10 cellular contexts compared by ENCODE assay signal in the genomic region with DNA sequence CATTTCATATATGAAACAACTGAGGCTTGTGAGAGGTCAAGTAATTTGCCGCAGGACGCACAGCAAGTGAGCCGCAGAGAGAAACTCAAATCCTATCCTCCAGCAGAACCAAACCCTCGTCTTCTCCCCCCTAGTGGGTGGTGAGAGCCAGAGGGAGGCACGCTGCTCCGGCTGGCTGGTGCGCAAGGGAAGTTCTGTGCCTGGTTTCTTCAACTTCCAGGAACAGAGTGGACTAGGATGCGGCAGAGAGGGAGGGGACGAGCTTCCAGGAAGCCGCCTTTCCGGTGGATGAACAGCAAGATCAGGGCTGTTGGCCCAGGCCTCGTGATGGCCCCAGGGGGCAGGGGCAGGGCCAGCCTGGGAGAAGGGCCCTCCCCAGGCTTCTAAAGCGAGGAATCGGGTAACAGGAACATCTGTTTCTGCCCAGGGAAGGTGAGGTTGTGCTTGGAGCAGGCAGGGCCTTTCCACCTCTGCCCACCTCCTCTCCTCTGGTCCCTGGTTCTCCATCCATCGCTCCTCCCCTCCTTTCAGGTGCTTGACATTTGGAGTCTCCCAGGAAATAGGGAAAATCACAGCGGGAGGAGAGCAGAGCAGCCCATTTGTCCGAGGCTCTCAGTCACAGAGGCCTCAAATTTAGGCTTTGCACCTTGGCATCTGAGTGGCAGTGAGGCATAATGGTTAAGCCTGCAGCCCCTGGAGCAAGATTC. TPM values are rescaled to one million over a fixed set of nuclear protein-coding genes. Genes with fewer than 3 reads are reported as not detected.
DNase-seq lines count a peak whose midpoint lies in the region; ATAC-seq, FAIRE-seq and TF ChIP-seq lines count a peak whose summit lies in the region.
"Had no signal": no experiment of that assay in that cellular context is flagged by ENCODE, and none has a peak within 500 bp of the region (broad histone marks: within the 10 kb centered on the region; RNA-seq: fewer than 3 reads in every experiment).

No MANE protein-coding gene starts in this region.

- peaks cover 10% of the 10 kb centered on the region for H3K27me3 Mint-ChIP-seq in astrocyte (ENCODE audit: low read depth, unreplicated experiment)

- intact Hi-C loops in Right ventricle myocardium inferior (cut with DNase I) (loop anchor here (1.0 kb wide), 2 partner anchors 28 to 59 kb away; a partner anchor contains a TSS), cardiac septum (cut with DNase I) (loop anchor here (1.0 to 2.0 kb wide), 3 partner anchors 28 to 74 kb away; a partner anchor contains a TSS), uterus (cut with DNase I; ENCODE audit: low total_unique reads) (no loop called here)

- H3K36me3 Mint-ChIP-seq in astrocyte (ENCODE audit: low read depth, unreplicated experiment), result no peaks in the 10 kb centered on the region

- no peak overlapping the region for H3K4me3 Mint-ChIP-seq in astrocyte (ENCODE audit: unreplicated experiment)

- FAIRE-seq in astrocyte (lab: Jason Lieb, UNC), result no peak

- peak overlapping the region; percentile 8 for H3K9ac ChIP-seq in astrocyte (ENCODE audit: low read length)

- peaks cover 8% of the 10 kb centered on the region for H3K4me1 Mint-ChIP-seq in astrocyte (ENCODE audit: low read depth, unreplicated experiment)

- H3K36me3 ChIP-seq in astrocyte (ENCODE audit: insufficient read depth, low read length) (no peaks in the 10 kb centered on the region), uterus (no peaks in the 10 kb centered on the region)

- H3K27me3 ChIP-seq in astrocyte (ENCODE audit: insufficient read depth, low read length), result peaks cover 21% of the 10 kb centered on the region
- no peaks in the 10 kb centered on the region for H3K27me3 ChIP-seq in uterus

- ATAC-seq in Right ventricle myocardium inferior, result peak; percentile 67
- ATAC-seq in GM21528 (IDR thresholded peaks at IDR 0.05; ENCODE audit: low FRiP score, unreplicated experiment), result no peak

- H3K4me1 ChIP-seq in astrocyte (ENCODE audit: insufficient read depth, low read length), result peaks cover 20% of the 10 kb centered on the region
- no peaks in the 10 kb centered on the region for H3K4me1 ChIP-seq in uterus

- no peak for TF ChIP-seq POLR2A in uterus (IDR thresholded peaks at IDR 0.05)

- H4K20me1 ChIP-seq in astrocyte (ENCODE audit: insufficient read depth, low read length), result no peaks in the 10 kb centered on the region

- H3K9me3 Mint-ChIP-seq in astrocyte (ENCODE audit: unreplicated experiment), result no peaks in the 10 kb centered on the region

- H3K4me2 ChIP-seq in astrocyte (ENCODE audit: low read length), result peak overlapping the region; percentile 40

- DNase-seq in Right ventricle myocardium inferior (ENCODE audit: missing footprints), result no peak
- no peak for DNase-seq in cardiac septum (ENCODE audit: low spot score)
- DNase-seq in astrocyte (ENCODE audit: low read depth), result no peak
- DNase-seq in islet precursor cell, result peak; percentile 94
- peak; percentile 20 to 39 for DNase-seq in uterus
- no peak for DNase-seq in effector CD8-positive, alpha-beta T cell (lab: John Stamatoyannopoulos, UW)
- no peak for DNase-seq in NCI-H1105 (lab: John Stamatoyannopoulos, UW)
- DNase-seq: DND-41; stimulated activated CD4-positive, alpha-beta T cell treated with anti-CD3 and anti-CD28 coated beads, Interleukin-4, amount 100 ng/mL, for 1 hour had no signal

- H3K27ac ChIP-seq in astrocyte (ENCODE audit: low read depth, low read length) (no peak overlapping the region), uterus (no peak overlapping the region)

- no peaks in the 10 kb centered on the region for H3K79me2 ChIP-seq in astrocyte (ENCODE audit: insufficient read depth, low read length)

- H3K9me3 ChIP-seq in astrocyte (ENCODE audit: insufficient read depth, low read depth, low read length), result no peaks in the 10 kb centered on the region
- no peaks in the 10 kb centered on the region for H3K9me3 ChIP-seq in uterus

- H3K27ac Mint-ChIP-seq in astrocyte (ENCODE audit: unreplicated experiment), result no peak overlapping the region

- H2AFZ ChIP-seq in astrocyte (ENCODE audit: low read depth, low read length), result peak overlapping the region; percentile 74

- no peak overlapping the region for H3K4me3 ChIP-seq in astrocyte (ENCODE audit: insufficient read depth, low read depth, low read length)
- H3K4me3 ChIP-seq in uterus, result no peak overlapping the region

- TF ChIP-seq CTCF in astrocyte (IDR thresholded peaks at IDR 0.05; ENCODE audit: insufficient read depth, low read depth, low read length), result no peak
- TF ChIP-seq CTCF in uterus (IDR thresholded peaks at IDR 0.05), result no peak

RNA-seq across cellular contexts. Expression of a gene that starts 16.8 kb away (rescaled TPM):
- total RNA-seq in Right ventricle myocardium inferior (4.0 TPM), cardiac septum (3.5 TPM), astrocyte (3.1 and 3.4 TPM in 2 replicates), uterus (10 to 100 TPM; 13.8 to 95.6 (median 20.9) TPM)

RNA-seq across cellular contexts. Expression of a gene that starts 27.4 kb away (rescaled TPM):
- 212 TPM for total RNA-seq in Right ventricle myocardium inferior
- total RNA-seq in cardiac septum, result 123 TPM
- total RNA-seq in astrocyte, result not detected in 2 replicates
- 1 to 10 TPM in 1 of 4 donors, under 1 TPM in 1, not detected in 2; 0.77 to 5.4 TPM for total RNA-seq in uterus

RNA-seq across cellular contexts. Expression of a gene that starts 48.9 kb away (rescaled TPM):
- total RNA-seq in Right ventricle myocardium inferior, result 4.0 TPM
- total RNA-seq in cardiac septum, result 5.0 TPM
- not detected in 2 replicates for total RNA-seq in astrocyte
- under 1 TPM in 2 of 4 donors, not detected in 2; 0.07 to 0.49 TPM for total RNA-seq in uterus

Comparison
In these comparisons a context has a peak if more than half of its experiments do, and no peak if none do; other contexts are left out.
1. DNase-seq: peak in islet precursor cell (single experiment) and uterus (2 of 2); none in Right ventricle myocardium inferior (single experiment), cardiac septum (single experiment), astrocyte (single experiment), effector CD8-positive, alpha-beta T cell (single experiment) and NCI-H1105 (single experiment).
2. RNA of a gene that starts 27.4 kb away (total RNA-seq): 212 TPM in Right ventricle myocardium inferior (single experiment) and 123 TPM in cardiac septum (single experiment); 0.77 to 5.4 TPM in uterus and not detected in astrocyte; every median in the first group is over 10 times any median in the second.